In the genomic region with DNA sequence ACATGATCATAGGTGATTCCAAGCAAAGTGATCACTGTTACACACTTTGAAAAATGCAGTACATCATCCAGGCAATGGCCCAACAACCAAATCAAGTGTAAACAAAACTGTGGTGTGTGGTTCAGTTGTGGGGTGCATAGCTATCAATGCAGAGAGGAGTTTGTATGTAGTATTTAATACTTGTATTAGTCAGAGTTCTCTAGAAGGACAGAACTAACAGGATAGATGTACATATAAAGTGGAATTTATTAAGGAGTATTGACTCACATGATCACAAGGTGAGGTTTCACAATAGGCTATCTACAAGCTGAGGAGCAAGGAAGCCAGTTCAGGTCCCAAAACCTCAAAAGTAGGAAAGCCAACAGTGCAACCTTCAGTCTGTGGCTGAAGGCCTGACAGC, we compare ENCODE assay signal across 25 cellular contexts.
DNase-seq lines count a peak whose midpoint lies in the region; ATAC-seq, FAIRE-seq and TF ChIP-seq lines count a peak whose summit lies in the region.
"Had no signal": no experiment of that assay in that cellular context is flagged by ENCODE, and none has a peak within 500 bp of the region (broad histone marks: within the 10 kb centered on the region; RNA-seq: fewer than 3 reads in every experiment).

No MANE protein-coding gene starts in this region.

- peak overlapping the region; percentile 74 for H3K27ac ChIP-seq in AG04450 (ENCODE audit: low read depth, low read length)
- no peak overlapping the region for H3K27ac ChIP-seq in GM23338 (ENCODE audit: low read depth)
- H3K27ac ChIP-seq in astrocyte (ENCODE audit: low read depth, low read length) = no peak overlapping the region
- no peak overlapping the region for H3K27ac ChIP-seq in body of pancreas
- H3K27ac ChIP-seq: epithelial cell of prostate, PC-9 had no signal

- H3K27me3 Mint-ChIP-seq in GM23338 (ENCODE audit: insufficient read depth, low read depth, poor library complexity) (peaks cover 2% of the 10 kb centered on the region), astrocyte (ENCODE audit: low read depth, unreplicated experiment) (no peaks in the 10 kb centered on the region)
- H3K27me3 Mint-ChIP-seq: central memory CD8-positive, alpha-beta T cell had no signal

- H4K20me1 ChIP-seq in GM23338 (replicated peaks; ENCODE audit: insufficient read depth) (no peaks in the 10 kb centered on the region), astrocyte (ENCODE audit: insufficient read depth, low read length) (no peaks in the 10 kb centered on the region)

- no peaks in the 10 kb centered on the region for H3K79me2 ChIP-seq in GM23338 (replicated peaks; ENCODE audit: insufficient read depth)
- H3K79me2 ChIP-seq in astrocyte (ENCODE audit: insufficient read depth, low read length) = no peaks in the 10 kb centered on the region

- no peak overlapping the region for H3K4me3 ChIP-seq in AG04450 (ENCODE audit: low read depth, low read length)
- no peak overlapping the region for H3K4me3 ChIP-seq in GM23338
- H3K4me3 ChIP-seq in astrocyte (ENCODE audit: insufficient read depth, low read depth, low read length) = no peak overlapping the region
- H3K4me3 ChIP-seq in fibroblast of the aortic adventitia (ENCODE audit: low read depth, low read length) = no peak overlapping the region
- no peak overlapping the region for H3K4me3 ChIP-seq in body of pancreas
- H3K4me3 ChIP-seq: PC-9 had no signal

- no peak for TF ChIP-seq POLR2A in body of pancreas (IDR thresholded peaks at IDR 0.05)

- no peaks in the 10 kb centered on the region for H3K27me3 ChIP-seq in AG04450 (ENCODE audit: control insufficient read depth, insufficient read depth, low read length)
- H3K27me3 ChIP-seq in GM23338 (ENCODE audit: insufficient read depth) = no peaks in the 10 kb centered on the region
- H3K27me3 ChIP-seq in astrocyte (ENCODE audit: insufficient read depth, low read length) = no peaks in the 10 kb centered on the region
- H3K27me3 ChIP-seq in body of pancreas = no peaks in the 10 kb centered on the region

- H3K36me3 ChIP-seq in GM23338 (ENCODE audit: insufficient read depth) = no peaks in the 10 kb centered on the region
- no peaks in the 10 kb centered on the region for H3K36me3 ChIP-seq in astrocyte (ENCODE audit: insufficient read depth, low read length)
- H3K36me3 ChIP-seq in body of pancreas (replicated peaks in 1 of 2; ENCODE audit: insufficient read depth in 1 of 2, low read depth in 2 of 2) = no peaks in the 10 kb centered on the region

- FAIRE-seq in astrocyte (lab: Jason Lieb, UNC) = peak; percentile 9
- FAIRE-seq: HTR-8/SVneo had no signal

- H3K9ac ChIP-seq in astrocyte (ENCODE audit: low read length) = no peak overlapping the region

- intact Hi-C loops in body of pancreas (cut with DNase I) = no loop called here

- H3K36me3 Mint-ChIP-seq in GM23338 (ENCODE audit: low read depth) (no peaks in the 10 kb centered on the region), astrocyte (ENCODE audit: low read depth, unreplicated experiment) (no peaks in the 10 kb centered on the region)

- peak; percentile 74 for DNase-seq in AG04450 (ENCODE audit: low read depth, low spot score)
- no peak for DNase-seq in GM23338 (ENCODE audit: low spot score)
- DNase-seq in astrocyte (ENCODE audit: low read depth) = peak; percentile 85
- peak; percentile 78 for DNase-seq in fibroblast of the aortic adventitia (ENCODE audit: low read depth)
- no peak for DNase-seq in body of pancreas
- DNase-seq in activated CD4-positive, alpha-beta T cell treated with anti-CD3 and anti-CD28 coated beads, Interleukin-2, amount 50 U/mL, for 4 hours = no peak
- no peak for DNase-seq in GM13976 (ENCODE audit: low spot score)
- DNase-seq: 8988T; activated CD4-positive, alpha-beta T cell treated with anti-CD3 and anti-CD28 coated beads for 1 hour; activated naive CD4-positive, alpha-beta T cell; activated T-cell treated with anti-CD3 and anti-CD28 coated beads, Interleukin-2, amount 50 U/mL, for 4 hours; amniotic stem cell; DMS79; Karpas-422; kidney glomerular epithelial cell; NCI-H1930; NCI-H345; PC-9; SHP77; trophoblast cell had no signal

- CTCF ChIA-PET in AG04450 (lab: Charles Lee) = interaction anchor here (1.4 kb wide), 1 partner anchor 251 kb away, joined by 3 read pairs; no protein-coding TSS in a partner anchor

- no peaks in the 10 kb centered on the region for H3K9me3 Mint-ChIP-seq in GM23338
- H3K9me3 Mint-ChIP-seq in astrocyte (ENCODE audit: unreplicated experiment) = no peaks in the 10 kb centered on the region
- H3K9me3 Mint-ChIP-seq: central memory CD8-positive, alpha-beta T cell had no signal

- H3K4me1 Mint-ChIP-seq in GM23338 (peaks cover 4% of the 10 kb centered on the region), astrocyte (ENCODE audit: low read depth, unreplicated experiment) (peaks cover 2% of the 10 kb centered on the region)

- in situ Hi-C loops in GM13976 (cut with MboI; ENCODE audit: low sequenced_read_pairs, unreplicated experiment) = no loop called here

- no peaks in the 10 kb centered on the region for H3K4me1 ChIP-seq in GM23338 (ENCODE audit: insufficient read depth)
- no peaks in the 10 kb centered on the region for H3K4me1 ChIP-seq in astrocyte (ENCODE audit: insufficient read depth, low read length)
- peaks cover 26% of the 10 kb centered on the region for H3K4me1 ChIP-seq in body of pancreas

- no peak overlapping the region for H3K4me3 Mint-ChIP-seq in GM23338
- H3K4me3 Mint-ChIP-seq in astrocyte (ENCODE audit: unreplicated experiment) = no peak overlapping the region
- H3K4me3 Mint-ChIP-seq: activated T-cell treated with anti-CD3 and anti-CD28 coated beads, Interleukin-2, amount 50 U/mL, for 4 hours; central memory CD8-positive, alpha-beta T cell had no signal

- no peaks in the 10 kb centered on the region for H3K9me3 ChIP-seq in AG04450 (ENCODE audit: control insufficient read depth, insufficient read depth, low read length)
- H3K9me3 ChIP-seq in astrocyte (ENCODE audit: insufficient read depth, low read depth, low read length) = no peaks in the 10 kb centered on the region
- no peaks in the 10 kb centered on the region for H3K9me3 ChIP-seq in body of pancreas

- ATAC-seq in GM23338 (no peak), body of pancreas (no peak), GM19395 (IDR thresholded peaks at IDR 0.05; ENCODE audit: unreplicated experiment) (no peak)
- ATAC-seq: activated T-cell treated with anti-CD3 and anti-CD28 coated beads, Interleukin-2, amount 50 U/mL, for 4 hours; HCT116 had no signal

- H3K9me2 ChIP-seq in GM23338 (ENCODE audit: insufficient read depth) = no peaks in the 10 kb centered on the region; the same call in 1 of the 2 replicates

- POLR2A ChIA-PET in AG04450 (lab: Yijun Ruan, JAX) = no interaction called here

- no peak overlapping the region for H3K4me2 ChIP-seq in GM23338
- no peak overlapping the region for H3K4me2 ChIP-seq in astrocyte (ENCODE audit: low read length)
- H3K4me2 ChIP-seq: PC-9 had no signal

- TF ChIP-seq CTCF in AG04450 (IDR thresholded peaks at IDR 0.05; ENCODE audit: low read depth, low read length) (no peak), GM23338 (conservative IDR thresholded peaks at IDR 0.05; ENCODE audit: low read depth in 2 of 2) (no peak), astrocyte (IDR thresholded peaks at IDR 0.05; ENCODE audit: insufficient read depth, low read depth, low read length) (no peak), fibroblast of the aortic adventitia (IDR thresholded peaks at IDR 0.05; ENCODE audit: insufficient read depth, low read length) (no peak), body of pancreas (IDR thresholded peaks at IDR 0.05) (no peak), GM13976 (IDR thresholded peaks at IDR 0.05; ENCODE audit: borderline replicate concordance, control extremely low read depth, extremely low read depth, insufficient read depth, missing control alignments) (no peak)

- 0 out of 2 replicates have a peak overlapping the region, but pooled peaks have one; percentile 10 for H2AFZ ChIP-seq in GM23338
- H2AFZ ChIP-seq in astrocyte (ENCODE audit: low read depth, low read length) = no peak overlapping the region
- H2AFZ ChIP-seq: PC-9 had no signal

- H3K27ac Mint-ChIP-seq in GM23338 = no peak overlapping the region
- H3K27ac Mint-ChIP-seq in astrocyte (ENCODE audit: unreplicated experiment) = no peak overlapping the region

- H3F3A ChIP-seq in GM23338 (replicated peaks; ENCODE audit: low read depth) = no peaks in the 10 kb centered on the region

TF ChIP-seq in GM23338, 12 proteins besides CTCF, POLR2A, EP300 and RAD21:
- TF ChIP-seq POLR2AphosphoS5 (IDR thresholded peaks at IDR 0.05; ENCODE audit: low read depth) (no peak), NANOG (IDR thresholded peaks at IDR 0.05; ENCODE audit: borderline replicate concordance) (no peak), JUNB (IDR thresholded peaks at IDR 0.05; ENCODE audit: unreplicated experiment) (no peak), EZH2phosphoT487 (IDR thresholded peaks at IDR 0.05; ENCODE audit: unreplicated experiment) (no peak), ZNF331 (CRISPR knock-in tag; IDR thresholded peaks at IDR 0.05; ENCODE audit: low read depth) (no peak), STAT1 (IDR thresholded peaks at IDR 0.05; ENCODE audit: unreplicated experiment) (no peak), CREB1 (CRISPR knock-in tag; IDR thresholded peaks at IDR 0.05; ENCODE audit: low read depth) (no peak)
TF ChIP-seq in GM23338: peak in this region for 0.

Comparison
In these comparisons a context has a peak if more than half of its experiments do, and no peak if none do; other contexts are left out.
1. DNase-seq: peak in AG04450 (single experiment), astrocyte (single experiment) and fibroblast of the aortic adventitia (single experiment); none in GM23338 (single experiment), body of pancreas (0 of 4), activated CD4-positive, alpha-beta T cell treated with anti-CD3 and anti-CD28 coated beads, Interleukin-2, amount 50 U/mL, for 4 hours (0 of 2) and GM13976 (single experiment).